16 cellular contexts compared by ENCODE assay signal in genomic region chr16:75066861-75067447, GRCh38. TPM values are rescaled to one million over a fixed set of nuclear protein-coding genes. Genes with fewer than 3 reads are reported as not detected.
DNase-seq lines count a peak whose midpoint lies in the region; ATAC-seq and TF ChIP-seq lines count a peak whose summit lies in the region.
"Had no signal": no experiment of that assay in that cellular context is flagged by ENCODE, and none has a peak within 500 bp of the region (broad histone marks: within the 10 kb centered on the region; RNA-seq: fewer than 3 reads in every experiment).

No MANE protein-coding gene starts in this region.

- no peaks in the 10 kb centered on the region for H3K9me3 Mint-ChIP-seq in CD4-positive, alpha-beta T cell
- H3K9me3 Mint-ChIP-seq in WTC11 = no peaks in the 10 kb centered on the region

- 75 to 91% (median 87%) methylated on average over 6 of the region's 6 CpGs for WGBS in stomach, 5 donors

- peak overlapping the region; percentile 37 for H3K27ac Mint-ChIP-seq in CD4-positive, alpha-beta T cell
- peak overlapping the region; percentile 71 for H3K27ac Mint-ChIP-seq in WTC11

- H3K4me1 ChIP-seq in DND-41 (ENCODE audit: insufficient read depth, low read length) (peaks cover 100% of the 10 kb centered on the region), stomach (peaks cover 62 to 93% (median 82%) of the 10 kb centered on the region in 4 donors)

- H3K27me3 ChIP-seq in CD4-positive, alpha-beta T cell (ENCODE audit: control insufficient read depth, insufficient read depth, low read length) = no peaks in the 10 kb centered on the region
- H3K27me3 ChIP-seq in DND-41 (ENCODE audit: insufficient read depth, low read length, poor library complexity) = no peaks in the 10 kb centered on the region
- H3K27me3 ChIP-seq in stomach = no peaks in the 10 kb centered on the region

- H3K27me3 Mint-ChIP-seq in CD4-positive, alpha-beta T cell = no peaks in the 10 kb centered on the region
- H3K27me3 Mint-ChIP-seq in WTC11 (ENCODE audit: low read depth) = no peaks in the 10 kb centered on the region

- no peak overlapping the region for H3K27ac ChIP-seq in CD4-positive, alpha-beta T cell (ENCODE audit: low read depth, low read length)
- H3K27ac ChIP-seq in DND-41 (ENCODE audit: low read length) (peak overlapping the region; percentile 91), stomach (peak overlapping the region; percentile 37 to 88 (median 83))

- CTCF ChIA-PET in CD4-positive, alpha-beta T cell (lab: Charles Lee) = interaction anchor here (2.9 kb wide), 1 partner anchor 44 kb away, joined by 10 read pairs; no protein-coding TSS in a partner anchor
- CTCF ChIA-PET in WTC11 (lab: Charles Lee) = no interaction called here

- peaks cover 9% of the 10 kb centered on the region; the same call in 1 of the 2 replicates for H4K20me1 ChIP-seq in DND-41 (ENCODE audit: insufficient read depth, low read length)

- POLR2A ChIA-PET in CD4-positive, alpha-beta T cell (lab: Charles Lee) = interaction anchor here (0.7 to 4.3 kb wide), 2 partner anchors 8 to 33 kb away, joined by 3 to 26 read pairs; no protein-coding TSS in a partner anchor
- POLR2A ChIA-PET in WTC11 (lab: Charles Lee) = no interaction called here

- H3K4me1 Mint-ChIP-seq in CD4-positive, alpha-beta T cell (ENCODE audit: low read depth) = peaks cover 65% of the 10 kb centered on the region
- H3K4me1 Mint-ChIP-seq in WTC11 = peaks cover 38% of the 10 kb centered on the region

- no peak for TF ChIP-seq EP300 in stomach (IDR thresholded peaks at IDR 0.05)

- ATAC-seq in CD4-positive, alpha-beta T cell (ENCODE audit: poor library complexity) = no peak
- peak; percentile 66 for ATAC-seq in DND-41 (ENCODE audit: insufficient read depth, low read depth)
- ATAC-seq in WTC11 = no peak
- ATAC-seq in HG02678 (IDR thresholded peaks at IDR 0.05; ENCODE audit: unreplicated experiment) = no peak
- ATAC-seq in GM19463 (IDR thresholded peaks at IDR 0.05; ENCODE audit: unreplicated experiment) = no peak
- ATAC-seq: Right ventricle myocardium inferior had no signal

- no peaks in the 10 kb centered on the region for H3K9me3 ChIP-seq in CD4-positive, alpha-beta T cell (ENCODE audit: control insufficient read depth, low read length)
- H3K9me3 ChIP-seq in DND-41 (ENCODE audit: insufficient read depth, low read length, severe bottlenecking) = no peaks in the 10 kb centered on the region
- H3K9me3 ChIP-seq in stomach = no peaks in the 10 kb centered on the region

- no peak overlapping the region for H3K4me3 ChIP-seq in DND-41 (ENCODE audit: low read depth in 1 of 2, low read length in 2 of 2)
- no peak overlapping the region for H3K4me3 ChIP-seq in stomach

- TF ChIP-seq POLR2A in stomach (IDR thresholded peaks at IDR 0.05) = no peak

- H3K36me3 ChIP-seq in DND-41 (ENCODE audit: insufficient read depth, low read length) (peaks cover 22% of the 10 kb centered on the region), stomach (no peaks in the 10 kb centered on the region)

- intact Hi-C loops in CD4-positive, alpha-beta T cell (cut with DNase I, micrococcal nuclease) = no loop called here
- intact Hi-C loops in stomach (cut with DNase I; ENCODE audit: low total_unique reads) = no loop called here

- H3K4me3 Mint-ChIP-seq in CD4-positive, alpha-beta T cell = no peak overlapping the region
- no peak overlapping the region for H3K4me3 Mint-ChIP-seq in WTC11

- H2AFZ ChIP-seq in DND-41 (ENCODE audit: low read depth, low read length) = no peak overlapping the region

- TF ChIP-seq CTCF in CD4-positive, alpha-beta T cell (IDR thresholded peaks at IDR 0.05) = no peak
- TF ChIP-seq CTCF in DND-41 (IDR thresholded peaks at IDR 0.05; ENCODE audit: borderline replicate concordance, extremely low read depth, low read length, poor library complexity, severe bottlenecking) (no peak), WTC11 (IDR thresholded peaks at IDR 0.05) (no peak), stomach (IDR thresholded peaks at IDR 0.05) (no peak)

- H3K9ac ChIP-seq in DND-41 (ENCODE audit: low read depth, low read length) = peak overlapping the region; percentile 6

- DNase-seq in CD4-positive, alpha-beta T cell = no peak
- DNase-seq in DND-41 (peak; percentile 80), WTC11 (ENCODE audit: low spot score) (no peak), stomach (no peak), superior temporal gyrus (ENCODE audit: extremely low spot score) (no peak)
- no peak for DNase-seq in activated CD4-positive, alpha-beta T cell treated with anti-CD3 and anti-CD28 coated beads for 1 hour
- DNase-seq: ACHN, Calu3, EL, NCI-H1105 treated with DMSO at 0.1 percent for 48 hours, NCI-H1694, NCI-H2081 treated with DMSO at 0.1 percent for 48 hours, SW 1271 had no signal

- H3K36me3 Mint-ChIP-seq in CD4-positive, alpha-beta T cell (ENCODE audit: low read depth) = no peaks in the 10 kb centered on the region
- H3K36me3 Mint-ChIP-seq in WTC11 = no peaks in the 10 kb centered on the region

- peak overlapping the region; percentile 60 for H3K4me2 ChIP-seq in DND-41 (ENCODE audit: insufficient read depth, low read length)

- H3K79me2 ChIP-seq in DND-41 (ENCODE audit: insufficient read depth, low read length) = peaks cover 100% of the 10 kb centered on the region

TF ChIP-seq in WTC11, 78 proteins besides CTCF, POLR2A, EP300 and RAD21 (continues in another document):
- no peak for TF ChIP-seq EMX1 (CRISPR knock-in tag; IDR thresholded peaks at IDR 0.05)
- no peak for TF ChIP-seq SMAD3 (CRISPR knock-in tag; IDR thresholded peaks at IDR 0.05; ENCODE audit: borderline replicate concordance)
- TF ChIP-seq AFF4 (CRISPR knock-in tag; IDR thresholded peaks at IDR 0.05; ENCODE audit: borderline replicate concordance) = no peak
- no peak for TF ChIP-seq PRRX2 (CRISPR knock-in tag; IDR thresholded peaks at IDR 0.05)
- no peak for TF ChIP-seq TEAD4 (CRISPR knock-in tag; IDR thresholded peaks at IDR 0.05)
- TF ChIP-seq, protein P1, sequence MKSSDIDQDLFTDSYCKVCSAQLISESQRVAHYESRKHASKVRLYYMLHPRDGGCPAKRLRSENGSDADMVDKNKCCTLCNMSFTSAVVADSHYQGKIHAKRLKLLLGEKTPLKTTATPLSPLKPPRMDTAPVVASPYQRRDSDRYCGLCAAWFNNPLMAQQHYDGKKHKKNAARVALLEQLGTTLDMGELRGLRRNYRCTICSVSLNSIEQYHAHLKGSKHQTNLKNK (CRISPR knock-in tag; IDR thresholded peaks at IDR 0.05) = no peak
- no peak for TF ChIP-seq ZNF263 (CRISPR knock-in tag; IDR thresholded peaks at IDR 0.05; ENCODE audit: low read depth)
- no peak for TF ChIP-seq RELA (CRISPR knock-in tag; IDR thresholded peaks at IDR 0.05; ENCODE audit: borderline replicate concordance)
- no peak for TF ChIP-seq NFATC4 (CRISPR knock-in tag; IDR thresholded peaks at IDR 0.05)
- no peak for TF ChIP-seq ZSCAN18 (CRISPR knock-in tag; IDR thresholded peaks at IDR 0.05)
- TF ChIP-seq ATF2 (CRISPR knock-in tag; IDR thresholded peaks at IDR 0.05; ENCODE audit: borderline replicate concordance, low read depth) = no peak
- TF ChIP-seq NR2C2 (CRISPR knock-in tag; IDR thresholded peaks at IDR 0.05) = no peak

RNA-seq across cellular contexts. Expression of gene LDHD, which starts 49.6 kb away (rescaled TPM):
- total RNA-seq in CD4-positive, alpha-beta T cell = not detected
- 12.3 to 12.6 TPM (median 12.3 TPM) in 3 replicates for total RNA-seq in WTC11 (2021)
- 100 to 1,000 TPM in 1 of 5 donors, 10 to 100 TPM in 3, 1 to 10 TPM in 1; 5.0 to 110 (median 27.2) TPM for total RNA-seq in stomach
- polyA plus RNA-seq in stomach = 10 to 100 TPM; 13.0 to 34.2 (median 21.0) TPM

Comparison
In these comparisons a context has a peak if more than half of its experiments do, and no peak if none do; other contexts are left out.
1. RNA of gene LDHD, which starts 49.6 kb away (total RNA-seq): 5.0 to 110 TPM in stomach and 12.3 to 12.6 TPM in WTC11; not detected in CD4-positive, alpha-beta T cell; every median in the first group is over 4 times any median in the second.